9 cellular contexts compared by ENCODE assay signal in genomic region chr22:30286813-30287625, GRCh38. TPM values are rescaled to one million over a fixed set of nuclear protein-coding genes. Genes with fewer than 3 reads are reported as not detected.
DNase-seq lines count a peak whose midpoint lies in the region; ATAC-seq and TF ChIP-seq lines count a peak whose summit lies in the region.
"Had no signal": no experiment of that assay in that cellular context is flagged by ENCODE, and none has a peak within 500 bp of the region (broad histone marks: within the 10 kb centered on the region; RNA-seq: fewer than 3 reads in every experiment).

No MANE protein-coding gene starts in this region.

- H3K4me1 ChIP-seq in Loucy (ENCODE audit: insufficient read depth, low read length, poor library complexity, severe bottlenecking) (peaks cover 49% of the 10 kb centered on the region), right lobe of liver (peaks cover 0 to 34% (median 19%) of the 10 kb centered on the region in 4 donors)

- H2AFZ ChIP-seq in Loucy (ENCODE audit: low read length): no peak overlapping the region

- intact Hi-C loops in right lobe of liver (cut with DNase I): no loop called here

- peak in 1 of 4 donors; percentile 6 for ATAC-seq in right lobe of liver
- ATAC-seq in HG02623 (IDR thresholded peaks at IDR 0.05; ENCODE audit: unreplicated experiment): no peak
- ATAC-seq in HG02970 (IDR thresholded peaks at IDR 0.05; ENCODE audit: low FRiP score, unreplicated experiment): no peak

- H3K9me3 ChIP-seq in Loucy (ENCODE audit: insufficient read depth, low read depth, low read length): no peaks in the 10 kb centered on the region
- no peaks in the 10 kb centered on the region for H3K9me3 ChIP-seq in WERI-Rb-1 (ENCODE audit: severe bottlenecking)
- no peaks in the 10 kb centered on the region for H3K9me3 ChIP-seq in right lobe of liver

- in situ Hi-C loops in T47D (cut with HindIII; ENCODE audit: low pct_unique_long_range_greater_than_20kb, low sequenced_read_pairs): no loop called here

- no peaks in the 10 kb centered on the region for H3K27me3 ChIP-seq in Loucy (ENCODE audit: insufficient read depth, low read length, poor library complexity, severe bottlenecking)
- no peaks in the 10 kb centered on the region for H3K27me3 ChIP-seq in WERI-Rb-1 (ENCODE audit: insufficient read depth, low read depth, severe bottlenecking)
- H3K27me3 ChIP-seq in right lobe of liver: no peaks in the 10 kb centered on the region

- TF ChIP-seq CTCF in Loucy (conservative IDR thresholded peaks at IDR 0.05; ENCODE audit: low read length) (peak; percentile 83), WERI-Rb-1 (IDR thresholded peaks at IDR 0.05; ENCODE audit: low read depth, low read length) (peak; percentile 93), right lobe of liver (IDR thresholded peaks at IDR 0.05) (peak; percentile 86 to 93 (median 90))

- no peak overlapping the region for H3K4me2 ChIP-seq in Loucy (ENCODE audit: low read depth, low read length, poor library complexity, severe bottlenecking)

- H3K4me3 ChIP-seq in Loucy (ENCODE audit: low read length, poor library complexity, severe bottlenecking) (no peak overlapping the region), WERI-Rb-1 (ENCODE audit: low read depth, low read length) (no peak overlapping the region), right lobe of liver (no peak overlapping the region)

- WGBS in right lobe of liver (ENCODE audit: insufficient coverage, low coverage, low lambda C conversion rate, missing lambda C conversion rate): 53% methylated on average over 6 of the region's 31 CpGs

- DNase-seq in ELR (ENCODE audit: low read depth) (peak; percentile 69), WERI-Rb-1 (peak; percentile 85), T47D (ENCODE audit: low read depth in 1 of 2, low spot score in 1 of 2) (peak; percentile 55 to 59), right lobe of liver (peak; percentile 79 to 85 (median 82))
- peak; percentile 82 for DNase-seq in stimulated activated CD8-positive, alpha-beta memory T cell treated with anti-CD3 and anti-CD28 coated beads, Interleukin-15, amount 100 ng/mL, for 24 hours (ENCODE audit: low read depth)

- no peak overlapping the region for H3K27ac ChIP-seq in WERI-Rb-1
- H3K27ac ChIP-seq in right lobe of liver: no peak overlapping the region

- H3K9ac ChIP-seq in Loucy (ENCODE audit: low read depth, low read length, poor library complexity, severe bottlenecking): no peak overlapping the region

- no peaks in the 10 kb centered on the region for H3K9me2 ChIP-seq in Loucy (replicated peaks; ENCODE audit: low read depth, low read length)

- 0 out of 2 replicates have a peak, but pooled peaks cover 8% of the 10 kb centered on the region for H3F3A ChIP-seq in Loucy (ENCODE audit: low read depth)

- H3K36me3 ChIP-seq in Loucy (ENCODE audit: insufficient read depth, low read length): peaks cover 10% of the 10 kb centered on the region; the same call in 1 of the 2 replicates
- peaks cover 7% of the 10 kb centered on the region for H3K36me3 ChIP-seq in WERI-Rb-1
- H3K36me3 ChIP-seq in right lobe of liver: peaks cover 0 to 18% (median 6%) of the 10 kb centered on the region in 4 donors

- no peaks in the 10 kb centered on the region for H4K20me1 ChIP-seq in Loucy (ENCODE audit: insufficient read depth, low read length, poor library complexity, severe bottlenecking)

- H3K79me2 ChIP-seq in Loucy (ENCODE audit: insufficient read depth, low read length): peaks cover 9% of the 10 kb centered on the region

- no peak for TF ChIP-seq POLR2A in right lobe of liver (IDR thresholded peaks at IDR 0.05)

RNA-seq across cellular contexts. Expression of gene CASTOR1, which starts 2.3 kb away (rescaled TPM):
- 1 to 10 TPM in 5 of 6 experiments, under 1 TPM in 1; 0.86 to 8.6 (median 4.0) TPM for total RNA-seq in right lobe of liver

RNA-seq across cellular contexts. Expression of gene OSM, which starts 20.4 kb away (rescaled TPM):
- total RNA-seq in right lobe of liver: under 1 TPM in 4 of 6 experiments, not detected in 2; 0.10 to 0.75 (median 0.19) TPM
- total RNA-seq: dermis microvascular lymphatic vessel endothelial cell had no signal

RNA-seq across cellular contexts. Expression of gene TBC1D10A, which starts 39.7 kb away (rescaled TPM):
- total RNA-seq in right lobe of liver: 10 to 100 TPM in 3 of 6 experiments, 1 to 10 TPM in 3; 6.6 to 12.6 (median 10.0) TPM

RNA-seq across cellular contexts. Expression of gene LIF, which starts 40.5 kb away (rescaled TPM):
- total RNA-seq in right lobe of liver: 1 to 10 TPM in 3 of 6 experiments, under 1 TPM in 1, not detected in 2; 0.15 to 2.0 (median 1.6) TPM
